ENCODE assay signal across 21 cellular contexts in the genomic region with DNA sequence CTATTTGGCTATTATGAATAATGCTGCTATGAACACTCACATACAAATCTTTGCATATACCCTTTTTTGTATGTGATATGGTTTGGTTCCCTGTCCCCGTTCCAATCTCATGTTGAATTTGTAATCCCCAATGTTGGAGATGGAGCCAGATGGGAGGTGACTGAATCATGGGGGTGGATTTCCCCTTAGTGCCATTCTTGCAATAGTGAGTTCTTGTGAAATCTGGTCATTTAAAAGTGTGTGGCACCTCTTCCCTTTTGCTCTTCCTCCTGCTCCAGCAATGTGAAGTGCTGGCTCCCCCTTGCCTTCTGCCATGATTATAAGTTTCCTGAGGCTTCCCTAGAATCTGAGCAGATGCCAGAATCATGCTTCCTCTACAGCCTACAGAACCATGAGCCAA.
"Had no signal": no experiment of that assay in that cellular context is flagged by ENCODE, and none has a peak within 500 bp of the region (broad histone marks: within the 10 kb centered on the region; RNA-seq: fewer than 3 reads in every experiment).

No MANE protein-coding gene starts in this region.

- H3K27me3 ChIP-seq: colonic mucosa, gastrocnemius medialis, heart right ventricle, right atrium auricular region, suprapubic skin, thyroid gland had no signal

- DNase-seq: caudate nucleus; colonic mucosa; dermis blood vessel endothelial cell; effector CD4-positive, alpha-beta T cell; endodermal cell; gastrocnemius medialis; heart right ventricle; islet precursor cell; left ventricle myocardium inferior; lower lobe of right lung; mesenchymal stem cell; natural killer cell; posterior cingulate gyrus; small intestine; stimulated activated CD4-positive, alpha-beta T cell treated with anti-CD3 and anti-CD28 coated beads, Interleukin-12 subunit alpha, Interleukin-12 subunit beta, amount 100 ng/mL, for 4 hours; stimulated activated naive CD8-positive, alpha-beta T cell treated with anti-CD3 and anti-CD28 coated beads, Interleukin-15, Interleukin-2, amounts not matched to agents 100 U/mL and 50 U/mL, for 24 hours; thyroid gland had no signal

- H3K27ac Mint-ChIP-seq: endodermal cell, natural killer cell had no signal

- H3K36me3 ChIP-seq: colonic mucosa, gastrocnemius medialis, heart right ventricle, left ventricle myocardium inferior, lower lobe of right lung, right atrium auricular region, suprapubic skin, thyroid gland had no signal

- H3K9me3 Mint-ChIP-seq: endodermal cell, natural killer cell, neural crest cell had no signal

- ATAC-seq: gastrocnemius medialis; heart right ventricle; natural killer cell; stimulated activated naive CD8-positive, alpha-beta T cell treated with anti-CD3 and anti-CD28 coated beads, Interleukin-15, Interleukin-2, amounts not matched to agents 100 U/mL and 50 U/mL, for 24 hours had no signal

- H3K4me1 ChIP-seq: colonic mucosa, gastrocnemius medialis, right atrium auricular region, suprapubic skin, thyroid gland had no signal

- FAIRE-seq: endothelial cell of umbilical vein, small intestine had no signal

- H3K4me3 Mint-ChIP-seq: endodermal cell, natural killer cell, neural crest cell had no signal

- H3K27ac ChIP-seq: colonic mucosa, gastrocnemius medialis, heart right ventricle, left ventricle myocardium inferior, lower lobe of right lung, right atrium auricular region, suprapubic skin, thyroid gland had no signal

- H3K4me3 ChIP-seq: colonic mucosa, gastrocnemius medialis, heart right ventricle, left ventricle myocardium inferior, lower lobe of right lung, right atrium auricular region, suprapubic skin, thyroid gland had no signal

- H3K9me3 ChIP-seq: colonic mucosa, gastrocnemius medialis, left ventricle myocardium inferior, lower lobe of right lung, right atrium auricular region, suprapubic skin, thyroid gland had no signal

- H3K4me1 Mint-ChIP-seq: natural killer cell, neural crest cell had no signal

- H3K36me3 Mint-ChIP-seq: natural killer cell had no signal
